Comparison of ENCODE assay signal across 9 cellular contexts in genomic region chr4:110087116-110087708, GRCh38.
A peak's percentile ranks its signal among the peaks of the same experiment; 100 is the strongest.
DNase-seq lines count a peak whose midpoint lies in the region; ATAC-seq and TF ChIP-seq lines count a peak whose summit lies in the region.
"Had no signal": no experiment of that assay in that cellular context is flagged by ENCODE, and none has a peak within 500 bp of the region (broad histone marks: within the 10 kb centered on the region; RNA-seq: fewer than 3 reads in every experiment).

No MANE protein-coding gene starts in this region.

- H3K27ac Mint-ChIP-seq in endothelial cell (ENCODE audit: unreplicated experiment): no peak overlapping the region

- H3K27me3 Mint-ChIP-seq in endothelial cell (ENCODE audit: unreplicated experiment): peaks cover 2% of the 10 kb centered on the region
- H3K27me3 Mint-ChIP-seq: activated CD4-positive, alpha-beta memory T cell treated with anti-CD3 and anti-CD28 coated beads for 36 hours had no signal

- no peaks in the 10 kb centered on the region for H3K9me3 ChIP-seq in thoracic aorta

- no peaks in the 10 kb centered on the region for H3K36me3 ChIP-seq in thoracic aorta

- ATAC-seq in thoracic aorta (ENCODE audit: insufficient number of reproducible peaks, low FRiP score, low read depth) (peak; percentile 43), HG02678 (IDR thresholded peaks at IDR 0.05; ENCODE audit: unreplicated experiment) (no peak)

- no peak overlapping the region for H3K4me3 Mint-ChIP-seq in endothelial cell (ENCODE audit: unreplicated experiment)
- H3K4me3 Mint-ChIP-seq: activated CD4-positive, alpha-beta memory T cell treated with anti-CD3 and anti-CD28 coated beads for 36 hours had no signal

- H3K27me3 ChIP-seq in thoracic aorta (replicated peaks; ENCODE audit: insufficient read depth): no peaks in the 10 kb centered on the region

- no peaks in the 10 kb centered on the region for H3K9me3 Mint-ChIP-seq in endothelial cell (ENCODE audit: unreplicated experiment)
- H3K9me3 Mint-ChIP-seq: activated CD4-positive, alpha-beta memory T cell treated with anti-CD3 and anti-CD28 coated beads for 36 hours had no signal

- peaks cover 4% of the 10 kb centered on the region for H3K36me3 Mint-ChIP-seq in endothelial cell (ENCODE audit: low read depth, unreplicated experiment)

- no peak for TF ChIP-seq CTCF in thoracic aorta (IDR thresholded peaks at IDR 0.05)
- TF ChIP-seq CTCF in endothelial cell (IDR thresholded peaks at IDR 0.05; ENCODE audit: unreplicated experiment): no peak

- H3K4me1 ChIP-seq in thoracic aorta (ENCODE audit: control insufficient read depth in 1 of 2, low read depth in 2 of 2): peaks cover 4 to 18% of the 10 kb centered on the region in 2 donors

- peaks cover 11% of the 10 kb centered on the region for H3K4me1 Mint-ChIP-seq in endothelial cell (ENCODE audit: unreplicated experiment)

- peak; percentile 40 for DNase-seq in stimulated activated CD4-positive, alpha-beta T cell treated with anti-CD3 and anti-CD28 coated beads, Interleukin-15, amount 100 ng/mL, for 24 hours
- no peak for DNase-seq in stimulated activated CD4-positive, alpha-beta T cell treated with anti-CD3 and anti-CD28 coated beads, Interleukin-2, amount 100 ng/mL, for 48 hours
- DNase-seq in NCI-H446 treated with DMSO at 0.1 percent for 48 hours (lab: John Stamatoyannopoulos, UW) (peak; percentile 77), fibroblast of gingiva (ENCODE audit: low read depth) (peak; percentile 65), thoracic aorta (ENCODE audit: low spot score) (no peak), endothelial cell (ENCODE audit: low spot score) (no peak)
- no peak for DNase-seq in activated CD8-positive, alpha-beta memory T cell treated with anti-CD3 and anti-CD28 coated beads for 24 hours
- DNase-seq: activated CD4-positive, alpha-beta memory T cell treated with anti-CD3 and anti-CD28 coated beads for 36 hours had no signal

- H3K27ac ChIP-seq in thoracic aorta: no peak overlapping the region

- H3K4me3 ChIP-seq in thoracic aorta: no peak overlapping the region

Comparison
In these comparisons a context has a peak if more than half of its experiments do, and no peak if none do; other contexts are left out.
1. DNase-seq: peak in stimulated activated CD4-positive, alpha-beta T cell treated with anti-CD3 and anti-CD28 coated beads, Interleukin-15, amount 100 ng/mL, for 24 hours (single experiment), NCI-H446 treated with DMSO at 0.1 percent for 48 hours (single experiment) and fibroblast of gingiva (single experiment); none in stimulated activated CD4-positive, alpha-beta T cell treated with anti-CD3 and anti-CD28 coated beads, Interleukin-2, amount 100 ng/mL, for 48 hours (0 of 2), thoracic aorta (single experiment), endothelial cell (single experiment) and activated CD8-positive, alpha-beta memory T cell treated with anti-CD3 and anti-CD28 coated beads for 24 hours (single experiment).